Comparison of ENCODE assay signal across 8 cellular contexts in the genomic region with DNA sequence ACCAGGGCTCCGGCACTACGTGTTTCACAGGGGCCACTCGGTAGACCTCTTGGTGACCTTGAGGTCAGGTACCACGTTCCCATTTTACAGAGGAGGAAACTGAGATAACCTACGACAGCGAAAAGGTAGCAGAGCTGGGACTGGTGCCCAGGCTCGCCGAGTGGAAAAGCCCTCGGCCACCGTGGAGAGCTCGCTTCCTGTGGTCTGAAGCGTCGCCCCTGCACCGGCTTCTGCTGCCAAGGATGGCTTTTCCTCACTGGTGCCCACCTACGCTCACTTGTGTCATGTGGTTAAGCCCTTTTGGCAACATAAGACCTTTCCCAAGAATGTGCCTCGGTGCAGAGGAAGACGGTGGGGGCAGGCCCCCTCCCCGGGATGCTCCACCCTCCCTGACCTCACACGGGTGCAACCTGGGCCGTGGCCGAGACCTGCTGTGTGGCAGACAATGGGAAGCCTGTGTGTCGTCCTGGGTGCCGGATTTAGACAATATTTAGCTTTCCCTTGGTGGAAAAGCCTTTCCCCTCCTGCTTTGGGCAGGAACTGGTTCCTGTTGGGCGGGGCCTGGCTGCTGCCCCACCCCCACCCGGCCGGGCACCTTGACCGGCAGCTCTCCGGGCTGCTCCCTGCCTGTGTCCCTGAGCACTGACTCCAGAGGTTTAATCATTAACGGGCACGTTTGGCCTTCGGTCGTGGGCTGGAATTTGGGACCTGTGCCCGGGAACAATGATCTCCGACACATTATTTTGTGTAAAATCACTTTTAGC. TPM values are rescaled to one million over a fixed set of nuclear protein-coding genes. Genes with fewer than 3 reads are reported as not detected.
DNase-seq lines count a peak whose midpoint lies in the region; ATAC-seq and TF ChIP-seq lines count a peak whose summit lies in the region.

No MANE protein-coding gene starts in this region.

- peaks cover 0 to 4% (median 0%) of the 10 kb centered on the region in 11 donors for H3K9me3 Mint-ChIP-seq in naive thymus-derived CD4-positive, alpha-beta T cell

- peak overlapping the region; percentile 53 to 83 (median 78) for H3K4me3 Mint-ChIP-seq in naive thymus-derived CD4-positive, alpha-beta T cell

- POLR2A ChIA-PET in naive thymus-derived CD4-positive, alpha-beta T cell (lab: Charles Lee), result no interaction called here

- peak overlapping the region in 1 of 2 donors; percentile 79 for H3K27ac ChIP-seq in coronary artery
- H3K27ac ChIP-seq in naive thymus-derived CD4-positive, alpha-beta T cell (ENCODE audit: low read depth, low read length), result no peak overlapping the region

- H3K36me3 ChIP-seq in naive thymus-derived CD4-positive, alpha-beta T cell (ENCODE audit: control insufficient read depth in 2 of 3, insufficient read depth in 3 of 3, low read length in 3 of 3), result no peaks in the 10 kb centered on the region

- H3K4me1 Mint-ChIP-seq in naive thymus-derived CD4-positive, alpha-beta T cell, result peaks cover 11 to 32% (median 16%) of the 10 kb centered on the region in 7 donors

- TF ChIP-seq CTCF in coronary artery (IDR thresholded peaks at IDR 0.05), result no peak

- H3K27ac Mint-ChIP-seq in naive thymus-derived CD4-positive, alpha-beta T cell, result peak overlapping the region in 3 of 9 donors; percentile 11 to 59 (median 28)

- no peak for ATAC-seq in naive thymus-derived CD4-positive, alpha-beta T cell
- no peak for ATAC-seq in GM19397 (IDR thresholded peaks at IDR 0.05; ENCODE audit: unreplicated experiment)

- peaks cover 0 to 1% (median 0%) of the 10 kb centered on the region in 5 donors for H3K36me3 Mint-ChIP-seq in naive thymus-derived CD4-positive, alpha-beta T cell

- H3K27me3 ChIP-seq in naive thymus-derived CD4-positive, alpha-beta T cell (ENCODE audit: control insufficient read depth in 2 of 2, insufficient read depth in 2 of 2, low read length in 2 of 2), result no peaks in the 10 kb centered on the region

- H3K9me3 ChIP-seq in naive thymus-derived CD4-positive, alpha-beta T cell (ENCODE audit: control insufficient read depth in 2 of 3, low read length in 3 of 3), result no peaks in the 10 kb centered on the region

- CTCF ChIA-PET in naive thymus-derived CD4-positive, alpha-beta T cell (lab: Charles Lee), result interaction anchor here (1.3 to 1.6 kb wide), 4 partner anchors 9 to 71 kb away, joined by 3 to 4 read pairs (median 4); no protein-coding TSS in a partner anchor

- H3K27me3 Mint-ChIP-seq in naive thymus-derived CD4-positive, alpha-beta T cell, result peaks cover 0 to 6% (median 0%) of the 10 kb centered on the region in 5 donors

- intact Hi-C loops in naive thymus-derived CD4-positive, alpha-beta T cell (cut with micrococcal nuclease), result no loop called here

- peak overlapping the region; percentile 67 for H3K4me3 ChIP-seq in coronary artery
- H3K4me3 ChIP-seq in naive thymus-derived CD4-positive, alpha-beta T cell (ENCODE audit: low read length), result peak overlapping the region; percentile 25

- peaks cover 0 to 15% of the 10 kb centered on the region in 2 donors for H3K4me1 ChIP-seq in naive thymus-derived CD4-positive, alpha-beta T cell (ENCODE audit: control insufficient read depth in 2 of 2, insufficient read depth in 2 of 2, low read length in 2 of 2)

- DNase-seq in AG08396 (ENCODE audit: low spot score) (peak; percentile 73), HuH-7 (ENCODE audit: low spot score) (peak; percentile 98), coronary artery (ENCODE audit: low spot score) (peak; percentile 72), hippocampal formation (lab: John Stamatoyannopoulos, UW) (no peak), ecto neural progenitor cell (ENCODE audit: low spot score) (no peak)
- DNase-seq in naive thymus-derived CD4-positive, alpha-beta T cell, result no peak
- DNase-seq in activated effector memory CD4-positive, alpha-beta T cell treated with Interleukin-2 at 50 U/mL for 16 hours, result no peak

RNA-seq across cellular contexts. Expression of a gene that starts 32.4 kb away (rescaled TPM):
- 10 to 100 TPM; 10.8 to 26.8 (median 17.7) TPM for total RNA-seq in naive thymus-derived CD4-positive, alpha-beta T cell
- polyA plus RNA-seq in naive thymus-derived CD4-positive, alpha-beta T cell, result 1 to 10 TPM; 3.3 to 3.9 TPM

RNA-seq across cellular contexts. Expression of a gene that starts 48.5 kb away (rescaled TPM):
- 1 to 10 TPM in 1 of 5 experiments, under 1 TPM in 3, not detected in 1; 0.16 to 6.4 (median 0.43) TPM for total RNA-seq in naive thymus-derived CD4-positive, alpha-beta T cell
- under 1 TPM; 0.25 to 0.91 TPM for polyA plus RNA-seq in naive thymus-derived CD4-positive, alpha-beta T cell

Comparison
In these comparisons a context has a peak if more than half of its experiments do, and no peak if none do; other contexts are left out.
1. DNase-seq: peak in AG08396 (single experiment), HuH-7 (single experiment) and coronary artery (single experiment); none in naive thymus-derived CD4-positive, alpha-beta T cell (0 of 9), hippocampal formation (0 of 2), activated effector memory CD4-positive, alpha-beta T cell treated with Interleukin-2 at 50 U/mL for 16 hours (single experiment) and ecto neural progenitor cell (single experiment).